8 cellular contexts compared by ENCODE assay signal in genomic region chr5:64958757-64959391, GRCh38.
DNase-seq lines count a peak whose midpoint lies in the region; ATAC-seq and TF ChIP-seq lines count a peak whose summit lies in the region.

No MANE protein-coding gene starts in this region.

- DNase-seq in activated CD8-positive, alpha-beta memory T cell treated with anti-CD3 and anti-CD28 coated beads, Interleukin-2, amount 50 U/mL, for 1 hour (ENCODE audit: extremely low read depth), result peak; percentile 1
- DNase-seq in activated CD8-positive, alpha-beta memory T cell treated with anti-CD3 and anti-CD28 coated beads, Interleukin-2, amount 10 ng/mL, durations not matched to agents 7 days and 5 days, result no peak
- no peak for DNase-seq in Panc1 (ENCODE audit: low read depth, low spot score)
- DNase-seq in foreskin fibroblast, result peak; percentile 18 to 64
- DNase-seq in transverse colon, result no peak
- DNase-seq in SIG-M5 (lab: John Stamatoyannopoulos, UW), result no peak
- DNase-seq in gastrocnemius medialis, result no peak

- H3K27ac ChIP-seq in Panc1 (ENCODE audit: low read length), result no peak overlapping the region
- no peak overlapping the region for H3K27ac ChIP-seq in transverse colon
- H3K27ac ChIP-seq in gastrocnemius medialis, result no peak overlapping the region

- in situ Hi-C loops in Panc1 (cut with HindIII; ENCODE audit: low pct_unique_long_range_greater_than_20kb, low sequenced_read_pairs) (no loop called here), transverse colon (cut with MboI; ENCODE audit: low pct_ligation_motif_present in 1 of 4, low pct_unique_long_range_greater_than_20kb in 1 of 4, low sequenced_read_pairs in 3 of 4) (loop anchor here in 2 of 4 donors (25.0 kb wide), 1 partner anchor 528 kb away; the partner anchor contains the start of gene ADAMTS6 (in 2 of the 2)), gastrocnemius medialis (cut with MboI; ENCODE audit: low sequenced_read_pairs in 4 of 4) (loop anchor here in 1 of 4 donors (25.0 kb wide), 1 partner anchor 528 kb away; the partner anchor contains the start of gene ADAMTS6)

- TF ChIP-seq EP300 in transverse colon (IDR thresholded peaks at IDR 0.05; ENCODE audit: low read depth), result no peak

- H3K27ac Mint-ChIP-seq in activated CD8-positive, alpha-beta memory T cell treated with anti-CD3 and anti-CD28 coated beads, Interleukin-2, amount 10 ng/mL, durations not matched to agents 7 days and 5 days, result no peak overlapping the region

- no peaks in the 10 kb centered on the region for H3K4me1 Mint-ChIP-seq in activated CD8-positive, alpha-beta memory T cell treated with anti-CD3 and anti-CD28 coated beads, Interleukin-2, amount 10 ng/mL, durations not matched to agents 7 days and 5 days

- no peak overlapping the region for H3K4me3 Mint-ChIP-seq in activated CD8-positive, alpha-beta memory T cell treated with anti-CD3 and anti-CD28 coated beads, Interleukin-2, amount 10 ng/mL, durations not matched to agents 7 days and 5 days

- H3K4me1 ChIP-seq in Panc1 (ENCODE audit: control insufficient read depth, insufficient read depth, low read length), result no peaks in the 10 kb centered on the region
- H3K4me1 ChIP-seq in transverse colon, result no peaks in the 10 kb centered on the region
- H3K4me1 ChIP-seq in gastrocnemius medialis, result no peaks in the 10 kb centered on the region

- H3K36me3 Mint-ChIP-seq in activated CD8-positive, alpha-beta memory T cell treated with anti-CD3 and anti-CD28 coated beads, Interleukin-2, amount 10 ng/mL, durations not matched to agents 7 days and 5 days, result peaks cover 10% of the 10 kb centered on the region

- CTCF ChIA-PET in activated CD8-positive, alpha-beta memory T cell treated with anti-CD3 and anti-CD28 coated beads, Interleukin-2, amount 10 ng/mL, durations not matched to agents 7 days and 5 days (lab: Charles Lee), result interaction anchor here (2.3 kb wide), 1 partner anchor 525 kb away, joined by 12 read pairs; no protein-coding TSS in a partner anchor
- CTCF ChIA-PET in Panc1 (lab: Charles Lee), result no interaction called here

- H3K9me3 ChIP-seq in Panc1 (ENCODE audit: control insufficient read depth, insufficient read depth, low read depth, low read length), result peaks cover 11% of the 10 kb centered on the region; the same call in 1 of the 2 replicates
- H3K9me3 ChIP-seq in transverse colon, result peaks cover 7 to 12% of the 10 kb centered on the region in 2 donors
- no peaks in the 10 kb centered on the region for H3K9me3 ChIP-seq in gastrocnemius medialis

- H3K27me3 ChIP-seq in Panc1 (ENCODE audit: control insufficient read depth, insufficient read depth, low read length) (no peaks in the 10 kb centered on the region), transverse colon (no peaks in the 10 kb centered on the region), gastrocnemius medialis (no peaks in the 10 kb centered on the region)

- ATAC-seq in activated CD8-positive, alpha-beta memory T cell treated with anti-CD3 and anti-CD28 coated beads, Interleukin-2, amount 10 ng/mL, durations not matched to agents 7 days and 5 days, result no peak
- ATAC-seq in Panc1, result no peak
- ATAC-seq in GM21529 (IDR thresholded peaks at IDR 0.05; ENCODE audit: unreplicated experiment), result no peak
- ATAC-seq in gastrocnemius medialis, result no peak

- intact Hi-C loops in Panc1 (cut with micrococcal nuclease; ENCODE audit: unreplicated experiment), result loop anchor here (5.0 kb wide), 1 partner anchor 523 kb away; the partner anchor contains the start of gene ADAMTS6
- intact Hi-C loops in transverse colon (cut with DNase I; ENCODE audit: low total_unique reads), result loop anchor here (10.0 kb wide), 1 partner anchor 146 kb away; no protein-coding TSS in a partner anchor
- intact Hi-C loops in gastrocnemius medialis (cut with DNase I; ENCODE audit: low total_unique reads), result loop anchor here (5.0 kb wide), 1 partner anchor 523 kb away; the partner anchor contains the start of gene ADAMTS6

- peak; percentile 47; the same call in 1 of the 2 replicates for TF ChIP-seq CTCF in Panc1 (IDR thresholded peaks at IDR 0.05)
- peak; percentile 53 for TF ChIP-seq CTCF in foreskin fibroblast (IDR thresholded peaks at IDR 0.05; ENCODE audit: low read depth, low read length)
- TF ChIP-seq CTCF in transverse colon (IDR thresholded peaks at IDR 0.05), result peak in 4 of 5 experiments; percentile 37 to 51 (median 47)
- TF ChIP-seq CTCF in gastrocnemius medialis (IDR thresholded peaks at IDR 0.05 in 4 of 5, conservative IDR thresholded peaks at IDR 0.05 in 1 of 5), result peak in 2 of 5 experiments; percentile 28 to 36

- no TSS peak for BruUV-seq in Panc1 (replicated peaks; lab: Mats Ljungman, UMichigan)

- TF ChIP-seq POLR2A in transverse colon (IDR thresholded peaks at IDR 0.05) (no peak), gastrocnemius medialis (IDR thresholded peaks at IDR 0.05) (no peak)

- POLR2A ChIA-PET in Panc1 (lab: Charles Lee), result no interaction called here

- no peaks in the 10 kb centered on the region for H3K27me3 Mint-ChIP-seq in activated CD8-positive, alpha-beta memory T cell treated with anti-CD3 and anti-CD28 coated beads, Interleukin-2, amount 10 ng/mL, durations not matched to agents 7 days and 5 days

- H3K9me3 Mint-ChIP-seq in activated CD8-positive, alpha-beta memory T cell treated with anti-CD3 and anti-CD28 coated beads, Interleukin-2, amount 10 ng/mL, durations not matched to agents 7 days and 5 days (ENCODE audit: low read depth), result peaks cover 2% of the 10 kb centered on the region

- H3K36me3 ChIP-seq in Panc1 (ENCODE audit: control insufficient read depth, insufficient read depth, low read length) (no peaks in the 10 kb centered on the region), transverse colon (no peaks in the 10 kb centered on the region), gastrocnemius medialis (no peaks in the 10 kb centered on the region)

- H3K4me3 ChIP-seq in Panc1 (ENCODE audit: low read depth in 2 of 2, low read length in 2 of 2), result no peak overlapping the region
- no peak overlapping the region for H3K4me3 ChIP-seq in foreskin fibroblast (ENCODE audit: low read depth in 1 of 2, low read length in 2 of 2)
- no peak overlapping the region for H3K4me3 ChIP-seq in transverse colon
- H3K4me3 ChIP-seq in gastrocnemius medialis, result no peak overlapping the region

Comparison
In these comparisons a context has a peak if more than half of its experiments do, and no peak if none do; other contexts are left out.
1. DNase-seq: peak in activated CD8-positive, alpha-beta memory T cell treated with anti-CD3 and anti-CD28 coated beads, Interleukin-2, amount 50 U/mL, for 1 hour (single experiment) and foreskin fibroblast (2 of 2); none in activated CD8-positive, alpha-beta memory T cell treated with anti-CD3 and anti-CD28 coated beads, Interleukin-2, amount 10 ng/mL, durations not matched to agents 7 days and 5 days (single experiment), Panc1 (single experiment), transverse colon (single experiment), SIG-M5 (single experiment) and gastrocnemius medialis (0 of 2).